In the genomic region with DNA sequence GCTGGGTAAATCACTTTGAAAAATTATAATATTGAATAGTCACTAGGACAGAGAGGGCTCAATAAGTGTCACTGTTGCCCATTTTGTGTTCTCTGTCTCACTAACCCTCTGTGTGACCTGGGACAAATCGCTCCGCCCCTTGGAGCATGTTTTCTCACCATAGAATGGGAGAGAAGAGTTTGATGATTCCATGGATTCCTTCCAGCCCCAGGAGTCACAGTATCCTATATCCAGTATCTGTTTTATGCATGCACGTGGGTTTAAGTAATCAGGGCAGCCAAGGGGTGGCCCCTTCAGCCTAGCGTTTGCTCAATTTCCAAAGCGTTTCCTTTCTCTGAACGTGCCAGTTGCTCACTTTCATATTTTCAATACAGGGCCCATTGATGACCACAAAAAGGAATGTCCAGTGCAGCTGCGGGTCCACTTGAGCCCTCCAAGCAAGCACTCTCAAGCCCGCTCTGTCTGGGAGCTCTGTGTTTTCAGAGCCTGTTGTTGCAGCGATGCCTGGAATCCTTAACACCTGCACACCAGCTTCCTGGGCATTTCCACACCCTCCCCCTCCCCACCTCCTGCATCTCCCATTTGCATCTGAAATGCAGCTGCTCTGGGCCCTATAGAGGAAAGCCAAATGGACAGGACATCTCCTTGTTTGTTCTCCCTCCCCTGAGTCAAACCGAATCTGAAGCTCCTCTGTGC, we compare ENCODE assay signal across 1 cellular context.
TF ChIP-seq lines count a peak whose summit lies in the region.

No MANE protein-coding gene starts in this region.

TF ChIP-seq in WTC11, 78 proteins besides CTCF, POLR2A, EP300 and RAD21 (continued from another document and continues in another):
- TF ChIP-seq PRDM15 (CRISPR knock-in tag; IDR thresholded peaks at IDR 0.05) (no peak), ZBTB43 (CRISPR knock-in tag; IDR thresholded peaks at IDR 0.05) (no peak), ZNF416 (CRISPR knock-in tag; IDR thresholded peaks at IDR 0.05) (no peak), NR3C1 (CRISPR knock-in tag; conservative IDR thresholded peaks at IDR 0.05; ENCODE audit: low read depth) (0 out of 2 replicates have a peak, but pooled peaks have one; percentile 34), NFE2L1 (CRISPR knock-in tag; IDR thresholded peaks at IDR 0.05) (no peak), SMAD3 (CRISPR knock-in tag; IDR thresholded peaks at IDR 0.05; ENCODE audit: borderline replicate concordance) (no peak), ZNF138 (CRISPR knock-in tag; conservative IDR thresholded peaks at IDR 0.05) (0 out of 2 replicates have a peak, but pooled peaks have one; percentile 69), CBFB (CRISPR knock-in tag; IDR thresholded peaks at IDR 0.05; ENCODE audit: low read depth) (peak; percentile 80; the same call in 1 of the 2 replicates), HMGA2 (CRISPR knock-in tag; IDR thresholded peaks at IDR 0.05) (no peak), NFYB (CRISPR knock-in tag; conservative IDR thresholded peaks at IDR 0.05; ENCODE audit: low read depth) (no peak), ZNF512 (CRISPR knock-in tag; IDR thresholded peaks at IDR 0.05; ENCODE audit: borderline replicate concordance) (no peak), ESRRA (CRISPR knock-in tag; IDR thresholded peaks at IDR 0.05; ENCODE audit: borderline replicate concordance) (no peak), ZNF423 (CRISPR knock-in tag; IDR thresholded peaks at IDR 0.05) (no peak; the same call in 1 of the 2 replicates), GABPB1 (CRISPR knock-in tag; IDR thresholded peaks at IDR 0.05) (no peak), MXD4 (CRISPR knock-in tag; IDR thresholded peaks at IDR 0.05; ENCODE audit: borderline replicate concordance) (no peak), TCF7 (CRISPR knock-in tag; IDR thresholded peaks at IDR 0.05; ENCODE audit: low read depth) (no peak), ETV6 (CRISPR knock-in tag; IDR thresholded peaks at IDR 0.05) (peak; percentile 65; the same call in 1 of the 2 replicates), ATF1 (CRISPR knock-in tag; IDR thresholded peaks at IDR 0.05) (no peak), NR2C2 (CRISPR knock-in tag; IDR thresholded peaks at IDR 0.05) (no peak), GTF2I (CRISPR knock-in tag; conservative IDR thresholded peaks at IDR 0.05) (no peak), ELF4 (CRISPR knock-in tag; IDR thresholded peaks at IDR 0.05; ENCODE audit: low read depth) (no peak), ARID4B (CRISPR knock-in tag; IDR thresholded peaks at IDR 0.05; ENCODE audit: borderline replicate concordance) (no peak), SMAD4 (CRISPR knock-in tag; IDR thresholded peaks at IDR 0.05) (no peak), TEAD1 (CRISPR knock-in tag; IDR thresholded peaks at IDR 0.05) (peak; percentile 89; the same call in 1 of the 2 replicates), ZNF317 (CRISPR knock-in tag; IDR thresholded peaks at IDR 0.05; ENCODE audit: borderline replicate concordance, low read depth) (no peak), MYBL2 (CRISPR knock-in tag; IDR thresholded peaks at IDR 0.05) (no peak)
- TF ChIP-seq, protein P1, sequence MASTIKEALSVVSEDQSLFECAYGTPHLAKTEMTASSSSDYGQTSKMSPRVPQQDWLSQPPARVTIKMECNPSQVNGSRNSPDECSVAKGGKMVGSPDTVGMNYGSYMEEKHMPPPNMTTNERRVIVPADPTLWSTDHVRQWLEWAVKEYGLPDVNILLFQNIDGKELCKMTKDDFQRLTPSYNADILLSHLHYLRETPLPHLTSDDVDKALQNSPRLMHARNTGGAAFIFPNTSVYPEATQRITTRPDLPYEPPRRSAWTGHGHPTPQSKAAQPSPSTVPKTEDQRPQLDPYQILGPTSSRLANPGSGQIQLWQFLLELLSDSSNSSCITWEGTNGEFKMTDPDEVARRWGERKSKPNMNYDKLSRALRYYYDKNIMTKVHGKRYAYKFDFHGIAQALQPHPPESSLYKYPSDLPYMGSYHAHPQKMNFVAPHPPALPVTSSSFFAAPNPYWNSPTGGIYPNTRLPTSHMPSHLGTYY (CRISPR knock-in tag; IDR thresholded peaks at IDR 0.05) = no peak
- TF ChIP-seq, protein P2, sequence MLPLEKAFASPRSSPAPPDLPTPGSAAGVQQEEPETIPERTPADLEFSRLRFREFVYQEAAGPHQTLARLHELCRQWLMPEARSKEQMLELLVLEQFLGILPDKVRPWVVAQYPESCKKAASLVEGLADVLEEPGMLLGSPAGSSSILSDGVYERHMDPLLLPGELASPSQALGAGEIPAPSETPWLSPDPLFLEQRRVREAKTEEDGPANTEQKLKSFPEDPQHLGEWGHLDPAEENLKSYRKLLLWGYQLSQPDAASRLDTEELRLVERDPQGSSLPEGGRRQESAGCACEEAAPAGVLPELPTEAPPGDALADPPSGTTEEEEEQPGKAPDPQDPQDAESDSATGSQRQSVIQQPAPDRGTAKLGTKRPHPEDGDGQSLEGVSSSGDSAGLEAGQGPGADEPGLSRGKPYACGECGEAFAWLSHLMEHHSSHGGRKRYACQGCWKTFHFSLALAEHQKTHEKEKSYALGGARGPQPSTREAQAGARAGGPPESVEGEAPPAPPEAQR (CRISPR knock-in tag; IDR thresholded peaks at IDR 0.05) = no peak
- TF ChIP-seq, protein P3, sequence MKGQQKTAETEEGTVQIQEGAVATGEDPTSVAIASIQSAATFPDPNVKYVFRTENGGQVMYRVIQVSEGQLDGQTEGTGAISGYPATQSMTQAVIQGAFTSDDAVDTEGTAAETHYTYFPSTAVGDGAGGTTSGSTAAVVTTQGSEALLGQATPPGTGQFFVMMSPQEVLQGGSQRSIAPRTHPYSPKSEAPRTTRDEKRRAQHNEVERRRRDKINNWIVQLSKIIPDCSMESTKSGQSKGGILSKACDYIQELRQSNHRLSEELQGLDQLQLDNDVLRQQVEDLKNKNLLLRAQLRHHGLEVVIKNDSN (CRISPR knock-in tag; IDR thresholded peaks at IDR 0.05) = no peak
- TF ChIP-seq, protein P4, sequence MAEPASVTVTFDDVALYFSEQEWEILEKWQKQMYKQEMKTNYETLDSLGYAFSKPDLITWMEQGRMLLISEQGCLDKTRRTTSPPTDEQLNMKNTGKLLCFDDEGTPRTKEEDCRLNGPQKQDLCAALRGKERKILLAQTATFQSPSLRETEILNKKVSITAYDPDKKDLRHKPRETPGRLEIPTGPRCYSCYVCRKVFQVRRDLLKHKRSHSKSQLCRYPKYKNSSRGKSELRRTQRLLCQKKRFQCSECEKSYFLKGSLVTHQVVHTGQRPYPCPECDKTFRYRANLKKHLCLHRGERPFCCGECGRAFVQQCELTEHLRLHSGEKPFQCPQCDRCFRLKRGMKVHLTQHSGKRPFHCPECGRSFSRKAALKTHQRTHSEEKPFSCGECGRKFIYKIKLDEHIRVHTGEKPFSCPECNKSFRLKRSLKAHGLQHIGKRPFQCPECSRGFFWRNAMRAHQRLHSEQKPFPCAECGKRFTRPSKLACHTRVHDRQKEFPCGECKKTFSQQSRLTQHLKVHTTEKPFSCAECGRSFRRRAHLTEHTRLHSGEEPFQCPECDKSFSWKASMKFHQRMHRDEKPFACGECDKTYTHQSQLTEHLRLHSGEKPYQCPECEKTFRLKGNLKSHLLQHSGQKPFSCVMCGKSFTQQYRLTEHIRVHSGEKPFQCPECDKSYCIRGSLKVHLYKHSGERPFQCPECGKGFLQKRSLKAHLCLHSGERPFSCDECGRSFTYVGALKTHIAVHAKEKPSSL (CRISPR knock-in tag; conservative IDR thresholded peaks at IDR 0.05) = no peak
- TF ChIP-seq, protein P5, sequence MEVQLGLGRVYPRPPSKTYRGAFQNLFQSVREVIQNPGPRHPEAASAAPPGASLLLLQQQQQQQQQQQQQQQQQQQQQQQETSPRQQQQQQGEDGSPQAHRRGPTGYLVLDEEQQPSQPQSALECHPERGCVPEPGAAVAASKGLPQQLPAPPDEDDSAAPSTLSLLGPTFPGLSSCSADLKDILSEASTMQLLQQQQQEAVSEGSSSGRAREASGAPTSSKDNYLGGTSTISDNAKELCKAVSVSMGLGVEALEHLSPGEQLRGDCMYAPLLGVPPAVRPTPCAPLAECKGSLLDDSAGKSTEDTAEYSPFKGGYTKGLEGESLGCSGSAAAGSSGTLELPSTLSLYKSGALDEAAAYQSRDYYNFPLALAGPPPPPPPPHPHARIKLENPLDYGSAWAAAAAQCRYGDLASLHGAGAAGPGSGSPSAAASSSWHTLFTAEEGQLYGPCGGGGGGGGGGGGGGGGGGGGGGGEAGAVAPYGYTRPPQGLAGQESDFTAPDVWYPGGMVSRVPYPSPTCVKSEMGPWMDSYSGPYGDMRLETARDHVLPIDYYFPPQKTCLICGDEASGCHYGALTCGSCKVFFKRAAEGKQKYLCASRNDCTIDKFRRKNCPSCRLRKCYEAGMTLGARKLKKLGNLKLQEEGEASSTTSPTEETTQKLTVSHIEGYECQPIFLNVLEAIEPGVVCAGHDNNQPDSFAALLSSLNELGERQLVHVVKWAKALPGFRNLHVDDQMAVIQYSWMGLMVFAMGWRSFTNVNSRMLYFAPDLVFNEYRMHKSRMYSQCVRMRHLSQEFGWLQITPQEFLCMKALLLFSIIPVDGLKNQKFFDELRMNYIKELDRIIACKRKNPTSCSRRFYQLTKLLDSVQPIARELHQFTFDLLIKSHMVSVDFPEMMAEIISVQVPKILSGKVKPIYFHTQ (CRISPR knock-in tag; IDR thresholded peaks at IDR 0.05) = no peak
